10 cellular contexts compared by ENCODE assay signal in the genomic region with DNA sequence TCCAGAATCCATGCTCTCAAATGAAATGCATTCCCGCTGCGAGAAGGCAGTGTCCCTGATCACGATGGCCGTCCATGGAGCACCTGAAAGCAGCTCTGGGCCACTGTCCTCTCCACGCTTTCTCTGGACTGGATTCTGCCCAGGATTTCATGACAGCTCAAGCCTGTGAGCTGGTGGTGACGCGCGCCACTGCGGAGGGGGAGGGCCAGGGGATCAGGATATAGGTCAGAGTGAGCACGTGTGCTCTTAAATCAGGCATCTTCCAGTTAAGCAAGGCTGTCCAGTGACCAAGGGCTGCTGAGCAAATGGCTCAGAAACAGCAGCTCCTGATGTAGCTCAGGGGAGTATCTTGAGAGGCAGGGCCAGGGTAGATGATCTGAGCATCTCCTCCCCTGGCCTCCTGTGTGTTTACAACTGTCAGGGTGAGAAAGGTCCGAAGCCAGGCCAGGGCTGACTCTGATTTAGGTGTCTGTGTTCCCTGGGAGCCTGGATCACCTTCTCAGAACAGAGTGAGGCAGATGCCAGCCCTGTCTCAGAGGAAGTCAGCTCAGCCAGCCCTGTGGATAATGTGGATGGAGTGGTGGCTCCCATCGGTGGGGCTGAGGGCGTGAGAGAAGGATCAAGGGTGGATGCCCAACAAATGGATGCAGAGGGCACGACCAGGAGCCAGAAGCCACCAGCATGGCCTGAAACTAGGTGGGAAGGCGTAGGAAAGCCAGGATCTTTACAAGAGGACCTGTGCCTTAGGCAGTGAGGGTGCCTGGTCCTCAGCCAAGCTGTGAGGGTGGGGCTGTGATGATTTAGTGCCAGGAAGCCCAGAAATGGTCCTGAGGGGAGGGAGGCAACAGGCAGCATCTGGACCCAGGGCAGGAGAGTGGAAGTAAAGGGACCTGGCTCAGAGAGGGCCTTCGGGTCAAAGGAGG. TPM values are rescaled to one million over a fixed set of nuclear protein-coding genes. Genes with fewer than 3 reads are reported as not detected.
DNase-seq lines count a peak whose midpoint lies in the region; ATAC-seq lines count a peak whose summit lies in the region.
"Had no signal": no experiment of that assay in that cellular context is flagged by ENCODE, and none has a peak within 500 bp of the region (broad histone marks: within the 10 kb centered on the region; RNA-seq: fewer than 3 reads in every experiment).

No MANE protein-coding gene starts in this region.

- peaks cover 65% of the 10 kb centered on the region for H3K36me3 ChIP-seq in effector memory CD4-positive, alpha-beta T cell (ENCODE audit: control insufficient read depth, insufficient read depth, low read length)
- H3K36me3 ChIP-seq in H7 (replicated peaks; ENCODE audit: control insufficient read depth, insufficient read depth, low read length): no peaks in the 10 kb centered on the region; the same call in 1 of the 2 replicates

- no peak overlapping the region for H3K4me3 Mint-ChIP-seq in naive thymus-derived CD8-positive, alpha-beta T cell

- ATAC-seq in naive thymus-derived CD8-positive, alpha-beta T cell: no peak
- ATAC-seq in HG03135 (IDR thresholded peaks at IDR 0.05; ENCODE audit: unreplicated experiment): no peak
- ATAC-seq in GM18498 (IDR thresholded peaks at IDR 0.05; ENCODE audit: unreplicated experiment): no peak

- peaks cover 0 to 2% (median 0%) of the 10 kb centered on the region in 9 donors for H3K9me3 Mint-ChIP-seq in naive thymus-derived CD8-positive, alpha-beta T cell

- H3K27me3 Mint-ChIP-seq in naive thymus-derived CD8-positive, alpha-beta T cell: no peaks in the 10 kb centered on the region

- H3K4me1 ChIP-seq in effector memory CD4-positive, alpha-beta T cell (ENCODE audit: control insufficient read depth, insufficient read depth, low read length, poor library complexity, severe bottlenecking): peaks cover 11% of the 10 kb centered on the region
- H3K4me1 ChIP-seq: SJCRH30 had no signal

- peak overlapping the region; percentile 14 for H3K27ac ChIP-seq in effector memory CD4-positive, alpha-beta T cell (ENCODE audit: insufficient read depth, low read length, poor library complexity, severe bottlenecking)
- H3K27ac ChIP-seq: SJCRH30 had no signal

- H3K4me1 Mint-ChIP-seq in naive thymus-derived CD8-positive, alpha-beta T cell: peaks cover 25 to 38% (median 31%) of the 10 kb centered on the region in 4 donors

- no peaks in the 10 kb centered on the region for H3K27me3 ChIP-seq in effector memory CD4-positive, alpha-beta T cell (replicated peaks; ENCODE audit: control insufficient read depth, insufficient read depth, low read length, poor library complexity, severe bottlenecking)
- H3K27me3 ChIP-seq in H7 (ENCODE audit: control insufficient read depth, insufficient read depth, low read length): no peaks in the 10 kb centered on the region
- H3K27me3 ChIP-seq: SJCRH30 had no signal

- H3K36me3 Mint-ChIP-seq in naive thymus-derived CD8-positive, alpha-beta T cell: peaks cover 5 to 73% (median 29%) of the 10 kb centered on the region in 3 donors

- no peak overlapping the region for H3K4me3 ChIP-seq in effector memory CD4-positive, alpha-beta T cell (ENCODE audit: insufficient read depth, low read depth, low read length, poor library complexity, severe bottlenecking)
- no peak overlapping the region for H3K4me3 ChIP-seq in H7 (ENCODE audit: insufficient read depth, low read depth, low read length)
- H3K4me3 ChIP-seq: SJCRH30 had no signal

- DNase-seq in A172 (ENCODE audit: low spot score): peak; percentile 48
- peak; percentile 44 for DNase-seq in NCI-H2107 treated with DMSO at 0.1 percent for 48 hours (lab: John Stamatoyannopoulos, UW; ENCODE audit: unreplicated experiment)
- DNase-seq in effector memory CD4-positive, alpha-beta T cell: no peak
- DNase-seq in naive thymus-derived CD8-positive, alpha-beta T cell: no peak
- no peak for DNase-seq in mesenteric fat pad (ENCODE audit: low spot score)
- no peak for DNase-seq in H7
- DNase-seq: SJCRH30; stimulated activated CD4-positive, alpha-beta T cell treated with anti-CD3 and anti-CD28 coated beads, Interleukin-4, amount 100 ng/mL, for 4 hours had no signal

- POLR2A ChIA-PET in naive thymus-derived CD8-positive, alpha-beta T cell (lab: Charles Lee): no interaction called here

- H3K27ac Mint-ChIP-seq in naive thymus-derived CD8-positive, alpha-beta T cell: peak overlapping the region; percentile 18 to 85 (median 72)

- no peaks in the 10 kb centered on the region for H3K9me3 ChIP-seq in effector memory CD4-positive, alpha-beta T cell (ENCODE audit: control insufficient read depth, low read length)
- H3K9me3 ChIP-seq: SJCRH30 had no signal

RNA-seq across cellular contexts. Expression of gene ELK3, which starts 55.3 kb away (rescaled TPM):
- 30.9 TPM in 2 replicates for total RNA-seq in A172 (2014; rRNA removed; shearing (Covaris generic))
- 10 to 100 TPM; 44.0 to 46.1 TPM for total RNA-seq in naive thymus-derived CD8-positive, alpha-beta T cell
- polyA plus RNA-seq in naive thymus-derived CD8-positive, alpha-beta T cell: 10 to 100 TPM in 1 of 3 donors, 1 to 10 TPM in 2; 7.5 to 18.9 (median 8.9) TPM
- 47.6 TPM for total RNA-seq in mesenteric fat pad
- total RNA-seq in H7 (2014; rRNA removed; shearing (Covaris generic)): 23.8 and 27.6 TPM in 2 replicates

Comparison
In these comparisons a context has a peak if more than half of its experiments do, and no peak if none do; other contexts are left out.
1. DNase-seq: peak in A172 (single experiment) and NCI-H2107 treated with DMSO at 0.1 percent for 48 hours (single experiment); none in effector memory CD4-positive, alpha-beta T cell (0 of 3), naive thymus-derived CD8-positive, alpha-beta T cell (0 of 10), mesenteric fat pad (single experiment) and H7 (single experiment).